ENCODE assay signal across 19 cellular contexts in genomic region chr13:51245583-51245982, GRCh38. TPM values are rescaled to one million over a fixed set of nuclear protein-coding genes. Genes with fewer than 3 reads are reported as not detected.
DNase-seq lines count a peak whose midpoint lies in the region; TF ChIP-seq lines count a peak whose summit lies in the region.
"Had no signal": no experiment of that assay in that cellular context is flagged by ENCODE, and none has a peak within 500 bp of the region (broad histone marks: within the 10 kb centered on the region; RNA-seq: fewer than 3 reads in every experiment).

No MANE protein-coding gene starts in this region.

- CTCF ChIA-PET in MCF 10A (lab: Yijun Ruan, JAX): interaction anchor here (1.0 to 1.1 kb wide), 2 partner anchors 13 to 41 kb away, joined by 4 to 5 read pairs; no protein-coding TSS in a partner anchor

- BruUV-seq in MCF 10A (replicated peaks; lab: Mats Ljungman, UMichigan): no TSS peak

- H3K4me1 ChIP-seq in left ventricle myocardium inferior: peaks cover 73% of the 10 kb centered on the region
- peaks cover 73% of the 10 kb centered on the region for H3K4me1 ChIP-seq in muscle layer of colon (ENCODE audit: insufficient read depth, low read length)
- peaks cover 3 to 7% (median 6%) of the 10 kb centered on the region in 4 donors for H3K4me1 ChIP-seq in transverse colon

- no peak overlapping the region for H3K27ac Mint-ChIP-seq in MCF 10A (ENCODE audit: low read depth, unreplicated experiment)
- H3K27ac Mint-ChIP-seq in immature natural killer cell: no peak overlapping the region
- H3K27ac Mint-ChIP-seq: CD4-positive, CD25-positive, alpha-beta regulatory T cell had no signal

- H3K27ac ChIP-seq in left ventricle myocardium inferior (replicated peaks): peak overlapping the region; percentile 87
- peak overlapping the region; percentile 99 for H3K27ac ChIP-seq in cingulate gyrus (ENCODE audit: low read depth, low read length)
- peak overlapping the region; percentile 71 for H3K27ac ChIP-seq in muscle layer of colon (ENCODE audit: low read depth, low read length)
- H3K27ac ChIP-seq in transverse colon: peak overlapping the region; percentile 28 to 76 (median 64)
- H3K27ac ChIP-seq: GM23248 had no signal

- in situ Hi-C loops in transverse colon (cut with MboI; ENCODE audit: low pct_ligation_motif_present in 1 of 4, low pct_unique_long_range_greater_than_20kb in 1 of 4, low sequenced_read_pairs in 3 of 4) (no loop called here), GM13977 (cut with MboI; ENCODE audit: low pct_unique_long_range_greater_than_20kb, low sequenced_read_pairs, unreplicated experiment) (no loop called here)

- H3K27me3 Mint-ChIP-seq in MCF 10A (ENCODE audit: insufficient read depth, unreplicated experiment) (no peaks in the 10 kb centered on the region), immature natural killer cell (ENCODE audit: low read depth in 3 of 3) (peaks cover 2 to 7% (median 3%) of the 10 kb centered on the region in 3 donors)

- H3K4me1 Mint-ChIP-seq in MCF 10A (ENCODE audit: insufficient read depth, unreplicated experiment): no peaks in the 10 kb centered on the region
- H3K4me1 Mint-ChIP-seq in immature natural killer cell: no peaks in the 10 kb centered on the region
- H3K4me1 Mint-ChIP-seq: CD4-positive, CD25-positive, alpha-beta regulatory T cell had no signal

- 89 to 100% methylated on average over 1 to 2 of the region's 2 CpGs for WGBS in transverse colon (ENCODE audit: low coverage in 1 of 2), 2 donors

- H3K4me3 ChIP-seq in left ventricle myocardium inferior (no peak overlapping the region), muscle layer of colon (ENCODE audit: low read depth in 1 of 2, low read length in 2 of 2) (no peak overlapping the region), transverse colon (no peak overlapping the region)
- H3K4me3 ChIP-seq: GM23248 had no signal

- no peak for TF ChIP-seq EP300 in transverse colon (IDR thresholded peaks at IDR 0.05; ENCODE audit: low read depth)

- DNase-seq in left ventricle myocardium inferior: no peak
- DNase-seq in cardiac septum (ENCODE audit: low spot score): no peak
- no peak for DNase-seq in transverse colon
- no peak for DNase-seq in MCF 10A (ENCODE audit: unreplicated experiment)
- DNase-seq in immature natural killer cell: no peak
- DNase-seq in GM13977 (ENCODE audit: low spot score): no peak
- DNase-seq: CD4-positive, CD25-positive, alpha-beta regulatory T cell; DMS153; GDM1; GM23248; KG1; NCI-H187; NCI-H2107; NCI-H510A treated with DMSO at 0.1 percent for 48 hours; NCI-H774; SHP77 had no signal

- no peaks in the 10 kb centered on the region for H3K27me3 ChIP-seq in left ventricle myocardium inferior (ENCODE audit: low read depth)
- H3K27me3 ChIP-seq in muscle layer of colon (ENCODE audit: control insufficient read depth in 1 of 2, insufficient read depth in 2 of 2, low read length in 2 of 2): no peaks in the 10 kb centered on the region
- no peaks in the 10 kb centered on the region for H3K27me3 ChIP-seq in transverse colon
- H3K27me3 ChIP-seq: BE2C had no signal

- POLR2A ChIA-PET in MCF 10A (lab: Yijun Ruan, JAX): interaction anchor here (0.7 kb wide), 1 partner anchor 116 kb away, joined by 4 read pairs; no protein-coding TSS in a partner anchor

- H3K9me3 ChIP-seq in left ventricle myocardium inferior (replicated peaks) (no peaks in the 10 kb centered on the region), muscle layer of colon (ENCODE audit: low read length) (no peaks in the 10 kb centered on the region), transverse colon (no peaks in the 10 kb centered on the region)
- H3K9me3 ChIP-seq: BE2C had no signal

- H3K36me3 ChIP-seq in left ventricle myocardium inferior: peaks cover 4% of the 10 kb centered on the region
- no peaks in the 10 kb centered on the region for H3K36me3 ChIP-seq in muscle layer of colon (ENCODE audit: insufficient read depth, low read length)
- no peaks in the 10 kb centered on the region for H3K36me3 ChIP-seq in transverse colon
- H3K36me3 ChIP-seq: BE2C had no signal

- TF ChIP-seq CTCF in left ventricle myocardium inferior (IDR thresholded peaks at IDR 0.05; ENCODE audit: borderline replicate concordance) (no peak), transverse colon (IDR thresholded peaks at IDR 0.05) (no peak), MCF 10A (IDR thresholded peaks at IDR 0.05; ENCODE audit: unreplicated experiment) (no peak), GM13977 (IDR thresholded peaks at IDR 0.05; ENCODE audit: extremely low read depth, insufficient read depth, missing control alignments) (no peak)

- intact Hi-C loops in left ventricle myocardium inferior (cut with micrococcal nuclease): no loop called here
- intact Hi-C loops in cardiac septum (cut with DNase I): loop anchor here (5.0 kb wide), 1 partner anchor 37 kb away; no protein-coding TSS in a partner anchor
- intact Hi-C loops in transverse colon (cut with DNase I; ENCODE audit: low total_unique reads): no loop called here
- intact Hi-C loops in MCF 10A (cut with micrococcal nuclease): no loop called here

- no peaks in the 10 kb centered on the region for H3K36me3 Mint-ChIP-seq in MCF 10A (ENCODE audit: insufficient read depth, unreplicated experiment)
- H3K36me3 Mint-ChIP-seq in immature natural killer cell: no peaks in the 10 kb centered on the region
- H3K36me3 Mint-ChIP-seq: CD4-positive, CD25-positive, alpha-beta regulatory T cell had no signal

- no peak for TF ChIP-seq POLR2A in transverse colon (IDR thresholded peaks at IDR 0.05)

- H3K9ac ChIP-seq in muscle layer of colon (ENCODE audit: low read length): no peak overlapping the region
- H3K9ac ChIP-seq: GM23248 had no signal

- H3K4me3 Mint-ChIP-seq in MCF 10A (ENCODE audit: unreplicated experiment) (no peak overlapping the region), immature natural killer cell (no peak overlapping the region)
- H3K4me3 Mint-ChIP-seq: CD4-positive, CD25-positive, alpha-beta regulatory T cell had no signal

- no peaks in the 10 kb centered on the region for H3K9me3 Mint-ChIP-seq in MCF 10A (ENCODE audit: unreplicated experiment)
- no peaks in the 10 kb centered on the region for H3K9me3 Mint-ChIP-seq in immature natural killer cell
- H3K9me3 Mint-ChIP-seq: CD4-positive, CD25-positive, alpha-beta regulatory T cell had no signal

RNA-seq across cellular contexts. Expression of gene FAM124A, which starts 23.4 kb away (rescaled TPM):
- total RNA-seq in left ventricle myocardium inferior (5.7 TPM), cardiac septum (4.6 TPM), transverse colon (10 to 100 TPM in 1 of 4 donors, 1 to 10 TPM in 3; 1.9 to 17.7 (median 2.7) TPM), MCF 10A (2022) (0.12 and 0.15 TPM in 2 replicates)
- polyA plus RNA-seq in immature natural killer cell: under 1 TPM in 1 of 3 donors, not detected in 2; 0.03 TPM
- total RNA-seq: CD4-positive, CD25-positive, alpha-beta regulatory T cell; GM23248 had no signal
- polyA plus RNA-seq: CD4-positive, CD25-positive, alpha-beta regulatory T cell; GM23248 had no signal
